In the genomic region with DNA sequence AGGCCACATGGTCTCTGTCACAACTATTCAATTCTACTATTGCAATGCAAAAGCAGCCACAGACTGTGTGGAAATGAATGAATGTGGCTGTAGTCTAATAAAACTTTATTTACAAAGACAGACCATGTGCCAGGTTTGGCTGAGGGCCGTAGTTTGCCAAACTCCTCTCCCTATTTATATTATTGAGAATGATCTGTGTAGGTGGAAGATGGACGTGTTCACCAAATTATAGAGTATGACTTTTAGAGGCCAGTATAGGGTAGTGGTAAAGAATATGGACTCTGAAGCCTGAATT, we compare ENCODE assay signal across 37 cellular contexts.
A peak's percentile ranks its signal among the peaks of the same experiment; 100 is the strongest.
DNase-seq lines count a peak whose midpoint lies in the region; ATAC-seq, FAIRE-seq and TF ChIP-seq lines count a peak whose summit lies in the region.
"Had no signal": no experiment of that assay in that cellular context is flagged by ENCODE, and none has a peak within 500 bp of the region (broad histone marks: within the 10 kb centered on the region; RNA-seq: fewer than 3 reads in every experiment).

No MANE protein-coding gene starts in this region.

- in situ Hi-C loops in HepG2 (cut with HindIII; ENCODE audit: extremely low pct_ligation_motif_present, low pct_unique_long_range_greater_than_20kb) (no loop called here), GM12878 (cut with MboI) (no loop called here), K562 (cut with MboI) (no loop called here)

- CTCF ChIA-PET in HepG2 (lab: Yijun Ruan, JAX; ENCODE audit: low intra/inter-chr PET ratio, low total read pairs), result no interaction called here
- CTCF ChIA-PET in GM12878 (lab: Yijun Ruan, JAX), result no interaction called here
- CTCF ChIA-PET in K562 (lab: Yijun Ruan, JAX; ENCODE audit: low intra/inter-chr PET ratio), result no interaction called here

- intact Hi-C loops in activated CD4-positive, alpha-beta T cell treated with anti-CD3 and anti-CD28 coated beads, Interleukin-2, amount 10 ng/mL, durations not matched to agents 24 days and 14 days (cut with micrococcal nuclease), result no loop called here
- intact Hi-C loops in HepG2 (cut with micrococcal nuclease; ENCODE audit: unreplicated experiment) (no loop called here), right lobe of liver (cut with DNase I) (no loop called here), GM12878 (cut with micrococcal nuclease; ENCODE audit: unreplicated experiment) (no loop called here), K562 (cut with micrococcal nuclease) (no loop called here)

- no peaks in the 10 kb centered on the region for H3K9me1 ChIP-seq in K562 (ENCODE audit: control insufficient read depth, insufficient read depth, low read length)

- SMC1A ChIA-PET in GM12878 (lab: Charles Lee; ENCODE audit: uncharacterized antibody, unreplicated experiment), result interaction anchor here (1.2 kb wide), 1 partner anchor 11 kb away, joined by 3 read pairs; no protein-coding TSS in a partner anchor

- TF ChIP-seq CTCF in HepG2 (CRISPR knock-in tag; IDR thresholded peaks at IDR 0.05) (no peak), right lobe of liver (IDR thresholded peaks at IDR 0.05) (no peak), GM12878 (IDR thresholded peaks at IDR 0.05 in 2 of 3, conservative IDR thresholded peaks at IDR 0.05 in 1 of 3; ENCODE audit: control insufficient read depth in 2 of 3, extremely low read depth in 1 of 3, insufficient read depth in 1 of 3, low read depth in 3 of 3, low read length in 3 of 3) (no peak), K562 (IDR thresholded peaks at IDR 0.05 in 2 of 3, conservative IDR thresholded peaks at IDR 0.05 in 1 of 3; ENCODE audit: insufficient read depth in 2 of 3, low read depth in 1 of 3, low read length in 3 of 3) (no peak), GM23338 (conservative IDR thresholded peaks at IDR 0.05; ENCODE audit: low read depth in 2 of 2) (no peak)

- H3K9me3 ChIP-seq in HepG2 (ENCODE audit: low read length) (no peaks in the 10 kb centered on the region), right lobe of liver (no peaks in the 10 kb centered on the region), GM12878 (replicated peaks; ENCODE audit: control insufficient read depth, insufficient read depth, low read length) (no peaks in the 10 kb centered on the region), K562 (replicated peaks; ENCODE audit: control insufficient read depth, insufficient read depth, low read depth, low read length) (no peaks in the 10 kb centered on the region)
- H3K9me3 ChIP-seq: A549, BE2C, BLaER1, Caco-2 had no signal

- H3K27ac Mint-ChIP-seq in activated CD4-positive, alpha-beta T cell treated with anti-CD3 and anti-CD28 coated beads, Interleukin-2, amount 10 ng/mL, durations not matched to agents 24 days and 14 days, result no peak overlapping the region
- H3K27ac Mint-ChIP-seq in GM23338, result no peak overlapping the region
- H3K27ac Mint-ChIP-seq: B cell; CD14-positive monocyte; CD4-positive, alpha-beta memory T cell; CD4-positive, alpha-beta T cell; CD4-positive, CD25-positive, alpha-beta regulatory T cell; CD8-positive, alpha-beta memory T cell; CD8-positive, alpha-beta T cell had no signal

- no peaks in the 10 kb centered on the region for H3K4me1 Mint-ChIP-seq in activated CD4-positive, alpha-beta T cell treated with anti-CD3 and anti-CD28 coated beads, Interleukin-2, amount 10 ng/mL, durations not matched to agents 24 days and 14 days
- H3K4me1 Mint-ChIP-seq in GM23338, result peaks cover 11% of the 10 kb centered on the region
- H3K4me1 Mint-ChIP-seq: CD4-positive, alpha-beta memory T cell; CD4-positive, CD25-positive, alpha-beta regulatory T cell; CD8-positive, alpha-beta memory T cell had no signal

- TF ChIP-seq EP300 in HepG2 (IDR thresholded peaks at IDR 0.05; ENCODE audit: low read depth in 2 of 2, low read length in 2 of 2) (no peak), HepG2 (CRISPR knock-in tag; IDR thresholded peaks at IDR 0.05; ENCODE audit: borderline replicate concordance) (no peak), GM12878 (IDR thresholded peaks at IDR 0.05; ENCODE audit: borderline replicate concordance in 1 of 2, control insufficient read depth in 1 of 2, low read depth in 2 of 2, low read length in 2 of 2) (no peak), K562 (IDR thresholded peaks at IDR 0.05; ENCODE audit: low read length) (no peak)

- H3K27me3 ChIP-seq in HepG2 (ENCODE audit: control insufficient read depth in 1 of 2, insufficient read depth in 2 of 2, low read length in 2 of 2) (peaks cover 5 to 12% of the 10 kb centered on the region in 2 experiments; a peak in 3 of 5 replicates), right lobe of liver (no peaks in the 10 kb centered on the region), GM12878 (replicated peaks in 1 of 2; ENCODE audit: control insufficient read depth in 2 of 2, insufficient read depth in 2 of 2, low read length in 1 of 2) (no peaks in the 10 kb centered on the region; a peak in 1 of 4 replicates), K562 (ENCODE audit: control insufficient read depth in 2 of 2, insufficient read depth in 2 of 2, low read length in 2 of 2) (no peaks in the 10 kb centered on the region), GM23338 (ENCODE audit: insufficient read depth) (no peaks in the 10 kb centered on the region), H7 (ENCODE audit: control insufficient read depth, insufficient read depth, low read length) (no peaks in the 10 kb centered on the region)
- H3K27me3 ChIP-seq: BE2C; BLaER1; BLaER1 treated with 17β-estradiol and CSF1 and Interleukin-3, amounts not matched to agents 10 nM and 100 nM had no signal

- RAD21 ChIA-PET in GM12878 (lab: Charles Lee; ENCODE audit: unreplicated experiment), result no interaction called here

- H4K20me1 ChIP-seq in HepG2 (ENCODE audit: insufficient read depth, low read length) (no peaks in the 10 kb centered on the region), GM12878 (ENCODE audit: control insufficient read depth, insufficient read depth) (no peaks in the 10 kb centered on the region), K562 (replicated peaks; ENCODE audit: control insufficient read depth, insufficient read depth, low read length) (no peaks in the 10 kb centered on the region), GM23338 (replicated peaks; ENCODE audit: insufficient read depth) (no peaks in the 10 kb centered on the region)
- H4K20me1 ChIP-seq: BLaER1; BLaER1 treated with 17β-estradiol and CSF1 and Interleukin-3, amounts not matched to agents 10 nM and 100 nM had no signal

- no peaks in the 10 kb centered on the region for H3K4me1 ChIP-seq in HepG2 (ENCODE audit: insufficient read depth, low read length)
- H3K4me1 ChIP-seq in right lobe of liver, result no peaks in the 10 kb centered on the region
- peaks cover 6% of the 10 kb centered on the region; the same call in 1 of the 2 replicates for H3K4me1 ChIP-seq in GM12878 (ENCODE audit: control insufficient read depth, insufficient read depth, low read length)
- peaks cover 52 to 91% of the 10 kb centered on the region in 2 experiments for H3K4me1 ChIP-seq in K562 (replicated peaks in 1 of 2; ENCODE audit: control insufficient read depth in 2 of 2, insufficient read depth in 2 of 2, low read length in 2 of 2)
- H3K4me1 ChIP-seq in GM23338 (ENCODE audit: insufficient read depth), result peaks cover 5% of the 10 kb centered on the region; the same call in 1 of the 2 replicates
- H3K4me1 ChIP-seq: A549, BE2C, Caco-2 had no signal

- no peaks in the 10 kb centered on the region for H3K36me3 Mint-ChIP-seq in activated CD4-positive, alpha-beta T cell treated with anti-CD3 and anti-CD28 coated beads, Interleukin-2, amount 10 ng/mL, durations not matched to agents 24 days and 14 days (ENCODE audit: low read depth)
- no peaks in the 10 kb centered on the region for H3K36me3 Mint-ChIP-seq in GM23338 (ENCODE audit: low read depth)
- H3K36me3 Mint-ChIP-seq: CD14-positive monocyte; CD4-positive, alpha-beta memory T cell; CD4-positive, CD25-positive, alpha-beta regulatory T cell; CD8-positive, alpha-beta memory T cell; CD8-positive, alpha-beta T cell had no signal

- TF ChIP-seq RAD21 in HepG2 (CRISPR knock-in tag; IDR thresholded peaks at IDR 0.05), result no peak
- no peak for TF ChIP-seq RAD21 in GM12878 (IDR thresholded peaks at IDR 0.05; ENCODE audit: insufficient read depth, low read depth, low read length)
- no peak for TF ChIP-seq RAD21 in K562 (CRISPR knock-in tag; conservative IDR thresholded peaks at IDR 0.05 in 1 of 2, IDR thresholded peaks at IDR 0.05 in 1 of 2)

- H3K79me2 ChIP-seq in HepG2 (ENCODE audit: insufficient read depth, low read length) (no peaks in the 10 kb centered on the region), GM12878 (ENCODE audit: control insufficient read depth, insufficient read depth, low read length) (no peaks in the 10 kb centered on the region), K562 (ENCODE audit: control insufficient read depth, insufficient read depth, low read length) (no peaks in the 10 kb centered on the region), GM23338 (replicated peaks; ENCODE audit: insufficient read depth) (no peaks in the 10 kb centered on the region)

- H3K4me3 ChIP-seq in HepG2 (replicated peaks in 1 of 3; ENCODE audit: insufficient read depth in 1 of 3, low read depth in 2 of 3, low read length in 3 of 3) (no peak overlapping the region), right lobe of liver (no peak overlapping the region), GM12878 (no peak overlapping the region), K562 (no peak overlapping the region), GM23338 (no peak overlapping the region), H7 (ENCODE audit: insufficient read depth, low read depth, low read length) (no peak overlapping the region)
- H3K4me3 ChIP-seq: A549; BLaER1; BLaER1 treated with 17β-estradiol and CSF1 and Interleukin-3, amounts not matched to agents 10 nM and 100 nM had no signal

- POLR2A ChIA-PET in HepG2 (lab: Yijun Ruan, JAX), result no interaction called here
- POLR2A ChIA-PET in GM12878 (lab: Charles Lee), result interaction anchor here (0.6 kb wide), 1 partner anchor 50 kb away, joined by 3 read pairs; no protein-coding TSS in a partner anchor
- POLR2A ChIA-PET in K562 (lab: Yijun Ruan, JAX), result interaction anchor here (0.6 to 1.6 kb wide), 4 partner anchors 8 to 127 kb away, joined by 3 to 7 read pairs (median 4); no protein-coding TSS in a partner anchor

- DNase-seq in activated CD4-positive, alpha-beta T cell treated with anti-CD3 and anti-CD28 coated beads, Interleukin-2, amount 10 ng/mL, durations not matched to agents 24 days and 14 days, result peak; percentile 8
- no peak for DNase-seq in activated CD4-positive, alpha-beta T cell treated with anti-CD3 and anti-CD28 coated beads, Interleukin-2, amount 50 U/mL, for 48 hours
- no peak for DNase-seq in HepG2 (ENCODE audit: low spot score)
- DNase-seq in right lobe of liver, result no peak
- DNase-seq in GM12878 (ENCODE audit: low read depth, low spot score), result no peak
- DNase-seq in K562 (ENCODE audit: extremely low read depth in 1 of 4, low spot score in 3 of 4), result no peak
- no peak for DNase-seq in GM23338 (ENCODE audit: low spot score)
- no peak for DNase-seq in H7
- DNase-seq: 8988T; ACHN; AML-193; BE2C; C1 segment of cervical spinal cord; Caco-2; Calu3; CD4-positive, alpha-beta memory T cell; CD4-positive, alpha-beta T cell; CD4-positive, CD25-positive, alpha-beta regulatory T cell; CD8-positive, alpha-beta memory T cell; CD8-positive, alpha-beta T cell; COR-L47; DMS 273 treated with DMSO at 0.1 percent for 48 hours; DMS153; DMS53; DMS79; DMS79 treated with DMSO at 0.1 percent for 48 hours; DND-41; EL had no signal

- 0% methylated on average over 2 of the region's 2 CpGs for WGBS in HepG2 (ENCODE audit: low lambda C conversion rate)
- 71% methylated on average over 2 of the region's 2 CpGs for WGBS in right lobe of liver (ENCODE audit: insufficient coverage, low coverage, low lambda C conversion rate, missing lambda C conversion rate)
- WGBS in GM12878 (ENCODE audit: insufficient coverage, insufficient replicate concordance, low lambda C conversion rate, missing lambda C conversion rate), result 94% methylated on average over 2 of the region's 2 CpGs
- 89% methylated on average over 2 of the region's 2 CpGs for WGBS in K562 (ENCODE audit: insufficient coverage, low coverage, missing lambda C conversion rate)

- H3K9ac ChIP-seq in HepG2 (ENCODE audit: insufficient read depth, low read depth, low read length) (no peak overlapping the region), GM12878 (ENCODE audit: control insufficient read depth, insufficient read depth, low read length) (no peak overlapping the region), K562 (ENCODE audit: insufficient read depth in 1 of 2, low read depth in 2 of 2, low read length in 2 of 2) (no peak overlapping the region; a peak in 1 of 4 replicates)
- H3K9ac ChIP-seq: BLaER1; BLaER1 treated with 17β-estradiol and CSF1 and Interleukin-3, amounts not matched to agents 10 nM and 100 nM had no signal

- H3K4me2 ChIP-seq in HepG2 (ENCODE audit: low read depth, low read length), result no peak overlapping the region
- no peak overlapping the region for H3K4me2 ChIP-seq in GM12878 (ENCODE audit: control insufficient read depth, insufficient read depth)
- no peak overlapping the region for H3K4me2 ChIP-seq in K562 (ENCODE audit: insufficient read depth, low read length)
- no peak overlapping the region for H3K4me2 ChIP-seq in GM23338
- H3K4me2 ChIP-seq: A549; BLaER1; BLaER1 treated with 17β-estradiol and CSF1 and Interleukin-3, amounts not matched to agents 10 nM and 100 nM had no signal

- no peak for TF ChIP-seq POLR2A in HepG2 (IDR thresholded peaks at IDR 0.05; ENCODE audit: insufficient read depth in 1 of 2, low read depth in 2 of 2, low read length in 2 of 2)
- no peak for TF ChIP-seq POLR2A in right lobe of liver (IDR thresholded peaks at IDR 0.05)
- TF ChIP-seq POLR2A in GM12878 (IDR thresholded peaks at IDR 0.05; ENCODE audit: low read depth, low read length), result no peak
- no peak for TF ChIP-seq POLR2A in K562 (conservative IDR thresholded peaks at IDR 0.05)

- H3F3A ChIP-seq in GM23338 (replicated peaks; ENCODE audit: low read depth), result no peaks in the 10 kb centered on the region

- H3K36me3 ChIP-seq in HepG2 (replicated peaks in 1 of 2; ENCODE audit: control insufficient read depth in 1 of 2, insufficient read depth in 2 of 2, low read length in 2 of 2) (no peaks in the 10 kb centered on the region), right lobe of liver (no peaks in the 10 kb centered on the region), GM12878 (ENCODE audit: control insufficient read depth in 2 of 2, insufficient read depth in 2 of 2, low read length in 1 of 2) (no peaks in the 10 kb centered on the region), K562 (ENCODE audit: control insufficient read depth, insufficient read depth, low read length) (no peaks in the 10 kb centered on the region), GM23338 (ENCODE audit: insufficient read depth) (no peaks in the 10 kb centered on the region), H7 (replicated peaks; ENCODE audit: control insufficient read depth, insufficient read depth, low read length) (no peaks in the 10 kb centered on the region)
- H3K36me3 ChIP-seq: BE2C; BLaER1; BLaER1 treated with 17β-estradiol and CSF1 and Interleukin-3, amounts not matched to agents 10 nM and 100 nM had no signal

- no peak overlapping the region for H3K27ac ChIP-seq in HepG2 (ENCODE audit: extremely low read length, insufficient read depth, low read length)
- no peak overlapping the region for H3K27ac ChIP-seq in right lobe of liver
- no peak overlapping the region for H3K27ac ChIP-seq in GM12878 (ENCODE audit: control insufficient read depth, insufficient read depth)
- H3K27ac ChIP-seq in K562 (ENCODE audit: extremely low read depth, low read depth, low read length), result peak overlapping the region; percentile 62
- H3K27ac ChIP-seq in GM23338 (ENCODE audit: low read depth), result no peak overlapping the region
- H3K27ac ChIP-seq: 22Rv1; A549; BLaER1; BLaER1 treated with 17β-estradiol and CSF1 and Interleukin-3, amounts not matched to agents 10 nM and 100 nM; C4-2B had no signal

- BruUV-seq in HepG2 (replicated peaks; lab: Mats Ljungman, UMichigan) (no TSS peak), GM12878 (replicated peaks; lab: Mats Ljungman, UMichigan) (no TSS peak), K562 (replicated peaks; lab: Mats Ljungman, UMichigan) (no TSS peak)

- peaks cover 7% of the 10 kb centered on the region for H3K9me3 Mint-ChIP-seq in activated CD4-positive, alpha-beta T cell treated with anti-CD3 and anti-CD28 coated beads, Interleukin-2, amount 10 ng/mL, durations not matched to agents 24 days and 14 days
- H3K9me3 Mint-ChIP-seq in GM23338, result no peaks in the 10 kb centered on the region
- H3K9me3 Mint-ChIP-seq: CD4-positive, alpha-beta memory T cell; CD4-positive, alpha-beta T cell; CD8-positive, alpha-beta T cell had no signal

- H3K27me3 Mint-ChIP-seq in activated CD4-positive, alpha-beta T cell treated with anti-CD3 and anti-CD28 coated beads, Interleukin-2, amount 10 ng/mL, durations not matched to agents 24 days and 14 days, result peaks cover 7% of the 10 kb centered on the region
- no peaks in the 10 kb centered on the region for H3K27me3 Mint-ChIP-seq in GM23338 (ENCODE audit: insufficient read depth, low read depth, poor library complexity)
- H3K27me3 Mint-ChIP-seq: CD4-positive, CD25-positive, alpha-beta regulatory T cell had no signal

- H3K4me3 Mint-ChIP-seq in activated CD4-positive, alpha-beta T cell treated with anti-CD3 and anti-CD28 coated beads, Interleukin-2, amount 10 ng/mL, durations not matched to agents 24 days and 14 days, result no peak overlapping the region
- no peak overlapping the region for H3K4me3 Mint-ChIP-seq in GM23338
- H3K4me3 Mint-ChIP-seq: B cell; CD14-positive monocyte; CD4-positive, alpha-beta memory T cell; CD4-positive, alpha-beta T cell; CD4-positive, CD25-positive, alpha-beta regulatory T cell; CD8-positive, alpha-beta memory T cell; CD8-positive, alpha-beta T cell had no signal

- FAIRE-seq in HepG2 (lab: Jason Lieb, UNC), result no peak
- no peak for FAIRE-seq in GM12878 (lab: Jason Lieb, UNC)
- no peak for FAIRE-seq in K562 (lab: Jason Lieb, UNC)
- FAIRE-seq: A204.1, A549, D721Med had no signal

- 0 out of 2 replicates have a peak, but pooled peaks cover 10% of the 10 kb centered on the region for H3K9me2 ChIP-seq in GM23338 (ENCODE audit: insufficient read depth)

- H2AFZ ChIP-seq in HepG2 (ENCODE audit: low read length) (no peak overlapping the region), GM12878 (ENCODE audit: control insufficient read depth, low read depth, low read length) (no peak overlapping the region), K562 (ENCODE audit: low read depth, low read length) (peak overlapping the region; percentile 78), GM23338 (no peak overlapping the region)

- ATAC-seq in HepG2 (no peak), right lobe of liver (no peak), GM12878 (no peak), K562 (no peak), GM23338 (no peak)
- ATAC-seq: A549; CD8-positive, alpha-beta T cell had no signal
